Comparison of ENCODE assay signal across 26 cellular contexts in the genomic region with DNA sequence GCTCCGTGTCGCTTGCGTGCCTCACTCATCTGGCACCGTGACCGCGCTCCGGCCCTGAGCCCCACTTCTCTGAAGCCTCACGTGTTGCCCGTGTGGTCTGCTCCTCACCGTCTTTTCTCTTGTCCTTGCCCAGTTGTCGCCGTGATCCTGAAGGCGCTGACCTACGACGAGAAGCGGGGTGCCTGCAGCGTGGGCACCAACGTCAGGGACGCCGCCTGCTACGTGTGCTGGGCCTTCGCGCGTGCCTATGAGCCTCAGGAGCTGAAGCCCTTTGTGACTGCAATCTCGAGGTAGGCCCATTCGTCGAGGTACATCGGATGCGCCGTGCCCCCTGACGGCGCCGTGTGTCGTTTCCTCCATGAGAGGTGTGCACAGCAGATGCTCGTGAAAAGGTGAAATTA. TPM values are rescaled to one million over a fixed set of nuclear protein-coding genes. Genes with fewer than 3 reads are reported as not detected.
DNase-seq lines count a peak whose midpoint lies in the region; ATAC-seq, FAIRE-seq and TF ChIP-seq lines count a peak whose summit lies in the region.
"Had no signal": no experiment of that assay in that cellular context is flagged by ENCODE, and none has a peak within 500 bp of the region (broad histone marks: within the 10 kb centered on the region; RNA-seq: fewer than 3 reads in every experiment).

No MANE protein-coding gene starts in this region.

- DNase-seq in left ventricle myocardium inferior (no peak), Right ventricle myocardium superior (no peak), OCI-LY7 (ENCODE audit: low spot score) (no peak), naive B cell (no peak), urothelium cell line (ENCODE audit: low spot score) (no peak), SK-N-DZ (ENCODE audit: low spot score) (no peak), hippocampal formation (lab: John Stamatoyannopoulos, UW) (no peak)
- DNase-seq: activated T-cell treated with anti-CD3 and anti-CD28 coated beads, Interleukin-2, amount 50 U/mL, for 48 hours; central memory CD4-positive, alpha-beta T cell; dermis blood vessel endothelial cell; H9; IMR-90; Peyer's patch; stimulated activated CD4-positive, alpha-beta T cell treated with anti-CD3 and anti-CD28 coated beads, Interleukin-1b, Interleukin-23, amount 100 ng/mL, for 48 hours; T-helper 9 cell; tibial artery had no signal

- peak; percentile 77 for FAIRE-seq in urothelium cell line (lab: Jason Lieb, UNC)
- FAIRE-seq: GM18507 had no signal

- no peak overlapping the region for H2AFZ ChIP-seq in OCI-LY7 (ENCODE audit: low read length)

- no peak for ATAC-seq in Right ventricle myocardium superior (ENCODE audit: poor library complexity)
- no peak for ATAC-seq in naive B cell (ENCODE audit: low read depth in 2 of 2)
- ATAC-seq in HG02588 (IDR thresholded peaks at IDR 0.05; ENCODE audit: unreplicated experiment): no peak
- ATAC-seq: natural killer cell treated with Interleukin-12 subunit alpha and Interleukin-12 subunit beta and Interleukin-15 and Interleukin-18, amount 100 ng/mL, for 72 hours had no signal

- no TSS peak for BruUV-seq in OCI-LY7 (replicated peaks; lab: Mats Ljungman, UMichigan)

- H3K4me3 Mint-ChIP-seq in naive B cell: peak overlapping the region in 6 of 8 donors; percentile 65 to 84 (median 76)
- H3K4me3 Mint-ChIP-seq: activated naive CD4-positive, alpha-beta T cell treated with anti-CD3 and anti-CD28 coated beads, Interleukin-2, amount 50 U/mL, for 24 hours; H9; natural killer cell treated with Interleukin-12 subunit alpha and Interleukin-12 subunit beta and Interleukin-15 and Interleukin-18, amount 100 ng/mL, for 72 hours had no signal

- POLR2A ChIA-PET in OCI-LY7 (lab: Charles Lee): interaction anchor here (0.7 to 4.8 kb wide), 2 partner anchors 15 to 53 kb away, joined by 4 to 19 read pairs; no protein-coding TSS in a partner anchor

- no peaks in the 10 kb centered on the region for H3K9me2 ChIP-seq in OCI-LY7 (ENCODE audit: insufficient read depth, low read length)

- H3K4me1 Mint-ChIP-seq in naive B cell: peaks cover 45 to 89% (median 66%) of the 10 kb centered on the region in 3 donors

- peak overlapping the region; percentile 65 for H3K4me2 ChIP-seq in OCI-LY7 (ENCODE audit: low read length)

- H3K27ac ChIP-seq in left ventricle myocardium inferior (replicated peaks) (peak overlapping the region; percentile 84), OCI-LY7 (ENCODE audit: low read depth, low read length, poor library complexity, severe bottlenecking) (peak overlapping the region; percentile 95)
- H3K27ac ChIP-seq: C4-2B, prostate gland, SK-N-MC, tibial artery had no signal

- peaks cover 28% of the 10 kb centered on the region for H3K36me3 ChIP-seq in left ventricle myocardium inferior
- H3K36me3 ChIP-seq in OCI-LY7 (ENCODE audit: insufficient read depth, low read length): peaks cover 19% of the 10 kb centered on the region

- H3K9me3 Mint-ChIP-seq in naive B cell: no peaks in the 10 kb centered on the region
- H3K9me3 Mint-ChIP-seq: activated naive CD4-positive, alpha-beta T cell treated with anti-CD3 and anti-CD28 coated beads, Interleukin-2, amount 50 U/mL, for 24 hours; H9; natural killer cell treated with Interleukin-12 subunit alpha and Interleukin-12 subunit beta and Interleukin-15 and Interleukin-18, amount 100 ng/mL, for 72 hours had no signal

- H3K4me1 ChIP-seq in left ventricle myocardium inferior (peaks cover 62% of the 10 kb centered on the region), OCI-LY7 (ENCODE audit: insufficient read depth, low read length, poor library complexity, severe bottlenecking) (peaks cover 87% of the 10 kb centered on the region)

- peaks cover 8 to 35% (median 26%) of the 10 kb centered on the region in 3 donors for H3K27me3 Mint-ChIP-seq in naive B cell
- H3K27me3 Mint-ChIP-seq: activated naive CD4-positive, alpha-beta T cell treated with anti-CD3 and anti-CD28 coated beads, Interleukin-2, amount 50 U/mL, for 24 hours; natural killer cell treated with Interleukin-12 subunit alpha and Interleukin-12 subunit beta and Interleukin-15 and Interleukin-18, amount 100 ng/mL, for 72 hours had no signal

- CTCF ChIA-PET in OCI-LY7 (lab: Charles Lee; ENCODE audit: unreplicated experiment): interaction anchor here (1.0 to 2.5 kb wide), 3 partner anchors 9 to 48 kb away, joined by 3 to 16 read pairs (median 6); no protein-coding TSS in a partner anchor

- intact Hi-C loops in left ventricle myocardium inferior (cut with micrococcal nuclease) (no loop called here), Right ventricle myocardium superior (cut with DNase I) (no loop called here), OCI-LY7 (cut with micrococcal nuclease; ENCODE audit: unreplicated experiment) (loop anchor here (2.0 to 5.0 kb wide), 2 partner anchors 183 to 518 kb away; no protein-coding TSS in a partner anchor)

- peak overlapping the region; percentile 97 to 99 (median 98) for H3K27ac Mint-ChIP-seq in naive B cell
- H3K27ac Mint-ChIP-seq: activated naive CD4-positive, alpha-beta T cell treated with anti-CD3 and anti-CD28 coated beads, Interleukin-2, amount 50 U/mL, for 24 hours; natural killer cell treated with Interleukin-12 subunit alpha and Interleukin-12 subunit beta and Interleukin-15 and Interleukin-18, amount 100 ng/mL, for 72 hours had no signal

- H3K27me3 ChIP-seq in left ventricle myocardium inferior (ENCODE audit: low read depth): no peaks in the 10 kb centered on the region
- H3K27me3 ChIP-seq: Peyer's patch, tibial artery had no signal

- peaks cover 0 to 8% of the 10 kb centered on the region in 2 donors for H3K36me3 Mint-ChIP-seq in naive B cell
- H3K36me3 Mint-ChIP-seq: natural killer cell treated with Interleukin-12 subunit alpha and Interleukin-12 subunit beta and Interleukin-15 and Interleukin-18, amount 100 ng/mL, for 72 hours had no signal

- H3K4me3 ChIP-seq in left ventricle myocardium inferior (no peak overlapping the region), OCI-LY7 (ENCODE audit: low read depth, low read length, poor library complexity, severe bottlenecking) (peak overlapping the region; percentile 47)
- H3K4me3 ChIP-seq: Peyer's patch, prostate gland, SK-N-MC, tibial artery had no signal

- H3K79me2 ChIP-seq in OCI-LY7 (ENCODE audit: insufficient read depth, low read depth, low read length): peaks cover 4% of the 10 kb centered on the region; the same call in 1 of the 2 replicates

- TF ChIP-seq CTCF in left ventricle myocardium inferior (IDR thresholded peaks at IDR 0.05; ENCODE audit: borderline replicate concordance) (no peak), OCI-LY7 (conservative IDR thresholded peaks at IDR 0.05; ENCODE audit: low read length) (no peak)

- peaks cover 7% of the 10 kb centered on the region; the same call in 1 of the 2 replicates for H4K20me1 ChIP-seq in OCI-LY7 (ENCODE audit: insufficient read depth, low read length)

- H3K9me3 ChIP-seq in left ventricle myocardium inferior (replicated peaks): no peaks in the 10 kb centered on the region
- no peaks in the 10 kb centered on the region for H3K9me3 ChIP-seq in OCI-LY7 (ENCODE audit: low read length)
- H3K9me3 ChIP-seq: Peyer's patch, prostate gland, tibial artery had no signal

RNA-seq across cellular contexts. Expression of a gene that starts 30.3 kb away (rescaled TPM):
- total RNA-seq in left ventricle myocardium inferior (not detected), Right ventricle myocardium superior (0.13 TPM), OCI-LY7 (2022) (not detected in 2 replicates)
- not detected in 2 replicates for total RNA-seq in OCI-LY7 (2014; rRNA removed; shearing (Covaris generic))
- polyA plus RNA-seq in naive B cell (ENCODE audit: low read depth in 6 of 6): under 1 TPM in 1 of 6 donors, not detected in 5; 0.12 TPM
- not detected in 2 replicates for polyA plus RNA-seq in SK-N-DZ (2014; cell fraction: cytosol; rRNA removed)
- polyA plus RNA-seq in SK-N-DZ (2014; cell fraction: nucleus; rRNA removed): not detected in 2 replicates
- total RNA-seq: dermis blood vessel endothelial cell; G401; H9; IMR-90; natural killer cell treated with Interleukin-12 subunit alpha and Interleukin-12 subunit beta and Interleukin-15 and Interleukin-18, amount 100 ng/mL, for 72 hours; NCI-H460; Peyer's patch; skeletal muscle tissue had no signal
- polyA plus RNA-seq: IMR-90 had no signal
